11 cellular contexts compared by ENCODE assay signal in the genomic region with DNA sequence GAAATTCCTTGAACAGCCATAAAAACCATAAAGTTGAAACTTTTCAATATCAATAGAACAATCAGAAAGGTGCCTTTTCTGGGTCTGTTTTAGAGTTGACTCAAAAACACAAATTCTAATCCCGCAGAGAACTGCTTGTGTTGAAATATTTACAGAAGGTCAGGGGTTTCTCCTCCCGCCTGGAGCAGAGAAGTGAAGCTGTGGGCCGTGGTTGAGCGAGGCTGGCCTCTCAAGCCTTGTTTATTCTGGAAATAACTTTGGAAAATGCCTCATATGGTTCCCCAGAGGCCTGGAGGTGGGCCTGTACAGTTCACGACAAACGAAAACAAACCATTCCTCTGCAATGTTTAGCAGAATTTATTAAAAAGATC.
DNase-seq lines count a peak whose midpoint lies in the region; ATAC-seq and TF ChIP-seq lines count a peak whose summit lies in the region.
"Had no signal": no experiment of that assay in that cellular context is flagged by ENCODE, and none has a peak within 500 bp of the region (broad histone marks: within the 10 kb centered on the region; RNA-seq: fewer than 3 reads in every experiment).

No MANE protein-coding gene starts in this region.

- no peak for TF ChIP-seq CTCF in type B pancreatic cell (conservative IDR thresholded peaks at IDR 0.05)

- ATAC-seq in HG02970 (IDR thresholded peaks at IDR 0.05; ENCODE audit: low FRiP score, unreplicated experiment) = no peak
- ATAC-seq: activated T-cell treated with anti-CD3 and anti-CD28 coated beads, Interleukin-2, amount 50 U/mL, for 4 hours had no signal

- H3K4me1 ChIP-seq in esophagus (ENCODE audit: control insufficient read depth in 2 of 2, insufficient read depth in 2 of 2, low read length in 1 of 2) = peaks cover 7 to 11% of the 10 kb centered on the region in 2 donors
- H3K4me1 ChIP-seq in mucosa of rectum (ENCODE audit: control insufficient read depth in 2 of 2, insufficient read depth in 2 of 2, low read length in 2 of 2) = peaks cover 5 to 9% of the 10 kb centered on the region in 2 donors

- no peaks in the 10 kb centered on the region for H3K9me3 ChIP-seq in MG63
- no peaks in the 10 kb centered on the region for H3K9me3 ChIP-seq in esophagus (ENCODE audit: control insufficient read depth in 2 of 2, insufficient read depth in 1 of 2, low read depth in 1 of 2, low read length in 1 of 2)
- no peaks in the 10 kb centered on the region for H3K9me3 ChIP-seq in mucosa of rectum (ENCODE audit: control insufficient read depth in 2 of 2, low read length in 2 of 2)

- WGBS in esophagus, 2 donors = 59 to 62% methylated on average over 6 of the region's 6 CpGs

- peaks cover 50% of the 10 kb centered on the region for H3K4me1 Mint-ChIP-seq in type B pancreatic cell (ENCODE audit: unreplicated experiment)
- peaks cover 13% of the 10 kb centered on the region for H3K4me1 Mint-ChIP-seq in activated naive CD4-positive, alpha-beta T cell treated with anti-CD3 and anti-CD28 coated beads for 36 hours (ENCODE audit: low read depth)

- H3K27me3 Mint-ChIP-seq in type B pancreatic cell = no peaks in the 10 kb centered on the region
- H3K27me3 Mint-ChIP-seq in activated naive CD4-positive, alpha-beta T cell treated with anti-CD3 and anti-CD28 coated beads for 36 hours (ENCODE audit: low read depth) = peaks cover 3% of the 10 kb centered on the region

- peak overlapping the region; percentile 43 for H3K4me3 Mint-ChIP-seq in type B pancreatic cell
- no peak overlapping the region for H3K4me3 Mint-ChIP-seq in activated naive CD4-positive, alpha-beta T cell treated with anti-CD3 and anti-CD28 coated beads for 36 hours
- H3K4me3 Mint-ChIP-seq: activated T-cell treated with anti-CD3 and anti-CD28 coated beads, Interleukin-2, amount 50 U/mL, for 4 hours had no signal

- H3K27ac Mint-ChIP-seq in type B pancreatic cell = peak overlapping the region; percentile 84
- no peak overlapping the region for H3K27ac Mint-ChIP-seq in activated naive CD4-positive, alpha-beta T cell treated with anti-CD3 and anti-CD28 coated beads for 36 hours

- peak overlapping the region; percentile 44 to 81 for H3K27ac ChIP-seq in esophagus (ENCODE audit: low read depth in 2 of 2, low read length in 1 of 2)
- peak overlapping the region; percentile 67 to 71 for H3K27ac ChIP-seq in mucosa of rectum (ENCODE audit: low read depth in 2 of 2, low read length in 2 of 2)

- H3K36me3 Mint-ChIP-seq in type B pancreatic cell = no peaks in the 10 kb centered on the region
- no peaks in the 10 kb centered on the region for H3K36me3 Mint-ChIP-seq in activated naive CD4-positive, alpha-beta T cell treated with anti-CD3 and anti-CD28 coated beads for 36 hours (ENCODE audit: low read depth)

- H3K27me3 ChIP-seq in MG63 (no peaks in the 10 kb centered on the region), esophagus (ENCODE audit: control insufficient read depth in 1 of 2, insufficient read depth in 2 of 2, low read length in 2 of 2) (no peaks in the 10 kb centered on the region), mucosa of rectum (ENCODE audit: control insufficient read depth in 2 of 2, insufficient read depth in 2 of 2, low read length in 2 of 2) (no peaks in the 10 kb centered on the region)

- intact Hi-C loops in activated naive CD4-positive, alpha-beta T cell treated with anti-CD3 and anti-CD28 coated beads for 36 hours (cut with micrococcal nuclease) = no loop called here

- no peak overlapping the region for H3K9ac ChIP-seq in mucosa of rectum (ENCODE audit: low read depth in 1 of 2, low read length in 2 of 2)

- CTCF ChIA-PET in activated naive CD4-positive, alpha-beta T cell treated with anti-CD3 and anti-CD28 coated beads for 36 hours (lab: Charles Lee) = interaction anchor here (0.7 kb wide), 1 partner anchor 26 kb away, joined by 3 read pairs; no protein-coding TSS in a partner anchor

- H3K36me3 ChIP-seq in MG63 (no peaks in the 10 kb centered on the region), esophagus (ENCODE audit: control insufficient read depth in 2 of 2, insufficient read depth in 2 of 2, low read length in 1 of 2) (no peaks in the 10 kb centered on the region), mucosa of rectum (ENCODE audit: control insufficient read depth in 2 of 2, insufficient read depth in 2 of 2, low read length in 2 of 2) (no peaks in the 10 kb centered on the region)

- no peak overlapping the region for H3K4me3 ChIP-seq in MG63
- no peak overlapping the region for H3K4me3 ChIP-seq in esophagus (ENCODE audit: low read depth in 1 of 2, low read length in 2 of 2)
- no peak overlapping the region for H3K4me3 ChIP-seq in mucosa of rectum (ENCODE audit: low read length in 2 of 2)

- DNase-seq in MG63 = peak; percentile 48
- DNase-seq in type B pancreatic cell (ENCODE audit: extremely low spot score, unreplicated experiment) = no peak
- DNase-seq in NCI-H146 treated with DMSO at 0.1 percent for 48 hours (lab: John Stamatoyannopoulos, UW; ENCODE audit: unreplicated experiment) = no peak
- DNase-seq in NCI-H1092 (lab: John Stamatoyannopoulos, UW) = no peak
- no peak for DNase-seq in activated naive CD4-positive, alpha-beta T cell treated with anti-CD3 and anti-CD28 coated beads for 36 hours
- DNase-seq: activated T-cell treated with anti-CD3 and anti-CD28 coated beads, Interleukin-2, amount 50 U/mL, for 4 hours; NCI-H1048; SW 1271 had no signal

- H3K9me3 Mint-ChIP-seq in type B pancreatic cell = peaks cover 4% of the 10 kb centered on the region
- no peaks in the 10 kb centered on the region for H3K9me3 Mint-ChIP-seq in activated naive CD4-positive, alpha-beta T cell treated with anti-CD3 and anti-CD28 coated beads for 36 hours
- H3K9me3 Mint-ChIP-seq: activated T-cell treated with anti-CD3 and anti-CD28 coated beads, Interleukin-2, amount 50 U/mL, for 4 hours had no signal
